8 cellular contexts compared by ENCODE assay signal in the genomic region with DNA sequence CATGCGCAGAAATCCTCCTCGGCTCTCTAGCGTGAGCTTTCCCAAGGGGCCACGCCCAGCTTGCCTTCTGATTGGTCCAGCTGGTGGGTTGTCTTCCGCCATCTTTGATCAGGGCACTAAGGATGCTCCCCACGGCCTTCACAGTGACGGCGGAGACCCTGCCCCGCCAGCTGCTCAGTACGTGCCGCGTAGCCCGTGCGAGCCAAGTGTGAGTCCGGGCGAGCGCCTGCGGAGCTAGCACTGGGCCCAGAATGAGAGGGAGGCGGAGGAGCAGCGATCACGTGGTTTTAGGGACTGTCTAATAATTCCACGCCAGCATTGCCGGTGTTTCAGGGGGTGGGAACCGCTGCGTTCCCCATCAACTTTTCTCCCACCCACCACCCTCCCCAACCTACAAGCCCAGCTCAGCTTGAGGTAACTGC. TPM values are rescaled to one million over a fixed set of nuclear protein-coding genes. Genes with fewer than 3 reads are reported as not detected.
A peak's percentile ranks its signal among the peaks of the same experiment; 100 is the strongest.
DNase-seq lines count a peak whose midpoint lies in the region; ATAC-seq and TF ChIP-seq lines count a peak whose summit lies in the region.

No MANE protein-coding gene starts in this region.

- H3K4me1 ChIP-seq in neutrophil (ENCODE audit: control insufficient read depth in 1 of 2, insufficient read depth in 1 of 2, low read depth in 1 of 2, low read length in 1 of 2): peaks cover 38% of the 10 kb centered on the region in 2 experiments

- DNase-seq in GM06990 (ENCODE audit: extremely low read depth, insufficient read length) (peak; percentile 98), NB4 (ENCODE audit: low read depth) (peak; percentile 99), SK-N-DZ (ENCODE audit: low spot score) (peak; percentile 100), germinal center (ENCODE audit: low spot score) (peak; percentile 99), superior temporal gyrus (ENCODE audit: extremely low spot score) (peak; percentile 100)
- DNase-seq in activated naive CD4-positive, alpha-beta T cell treated with anti-CD3 and anti-CD28 coated beads, Interleukin-2, amount 50 U/mL, for 16 hours: peak; percentile 98

- peak; percentile 82 for ATAC-seq in HG02571 (IDR thresholded peaks at IDR 0.05; ENCODE audit: unreplicated experiment)

- H3K27me3 ChIP-seq in GM06990 (replicated peaks; ENCODE audit: control insufficient read depth, insufficient read depth, low read length) (no peaks in the 10 kb centered on the region), neutrophil (no peaks in the 10 kb centered on the region)

- H3K36me3 ChIP-seq in GM06990 (ENCODE audit: control insufficient read depth, insufficient read depth, low read length): peaks cover 11% of the 10 kb centered on the region
- no peaks in the 10 kb centered on the region for H3K36me3 ChIP-seq in neutrophil

- H3K4me3 ChIP-seq in GM06990 (replicated peaks; ENCODE audit: low read depth, low read length): peak overlapping the region; percentile 84
- peak overlapping the region; percentile 69 for H3K4me3 ChIP-seq in NB4 (ENCODE audit: low read depth, low read length)
- peak overlapping the region; percentile 76 to 92 for H3K4me3 ChIP-seq in neutrophil (ENCODE audit: low read depth in 1 of 2, low read length in 1 of 2)

- no peak for TF ChIP-seq CTCF in GM06990 (IDR thresholded peaks at IDR 0.05; ENCODE audit: insufficient read depth, low read length, poor library complexity, severe bottlenecking)
- TF ChIP-seq CTCF in NB4 (IDR thresholded peaks at IDR 0.05; ENCODE audit: low read depth, low read length): no peak
- TF ChIP-seq CTCF in neutrophil (IDR thresholded peaks at IDR 0.05): peak; percentile 47

- TF ChIP-seq POLR2A in NB4 (IDR thresholded peaks at IDR 0.05; ENCODE audit: extremely low read depth, insufficient read length): no peak

- H3K27ac ChIP-seq in neutrophil: peak overlapping the region; percentile 86

- no peaks in the 10 kb centered on the region for H3K9me3 ChIP-seq in neutrophil

RNA-seq across cellular contexts. Expression of gene MTFP1, which starts 1.6 kb away (rescaled TPM):
- 58.6 and 61.0 TPM in 2 replicates for polyA plus RNA-seq in SK-N-DZ (2014; cell fraction: cytosol; rRNA removed)
- 29.3 and 42.1 TPM in 2 replicates for polyA plus RNA-seq in SK-N-DZ (2014; cell fraction: nucleus; rRNA removed)

RNA-seq across cellular contexts. Expression of gene SEC14L2, which starts 27.2 kb away (rescaled TPM):
- 2.6 and 13.2 TPM in 2 replicates for polyA plus RNA-seq in SK-N-DZ (2014; cell fraction: cytosol; rRNA removed)
- 3.6 and 4.2 TPM in 2 replicates for polyA plus RNA-seq in SK-N-DZ (2014; cell fraction: nucleus; rRNA removed)

RNA-seq across cellular contexts. Expression of gene RNF215, which starts 36.8 kb away (rescaled TPM):
- 20.7 and 26.5 TPM in 2 replicates for polyA plus RNA-seq in SK-N-DZ (2014; cell fraction: cytosol; rRNA removed)
- polyA plus RNA-seq in SK-N-DZ (2014; cell fraction: nucleus; rRNA removed): 81.1 and 92.8 TPM in 2 replicates

RNA-seq across cellular contexts. Expression of gene SEC14L3, which starts 47.8 kb away (rescaled TPM):
- polyA plus RNA-seq in SK-N-DZ (2014; cell fraction: cytosol; rRNA removed): not detected in 2 replicates
- polyA plus RNA-seq in SK-N-DZ (2014; cell fraction: nucleus; rRNA removed): not detected in 2 replicates

Comparison
In these comparisons a context has a peak if more than half of its experiments do, and no peak if none do; other contexts are left out.
1. Peak in every context shown above with its lines: DNase-seq, ATAC-seq, H3K4me3 ChIP-seq and H3K27ac ChIP-seq.